ENCODE assay signal across 1 cellular context in the genomic region with DNA sequence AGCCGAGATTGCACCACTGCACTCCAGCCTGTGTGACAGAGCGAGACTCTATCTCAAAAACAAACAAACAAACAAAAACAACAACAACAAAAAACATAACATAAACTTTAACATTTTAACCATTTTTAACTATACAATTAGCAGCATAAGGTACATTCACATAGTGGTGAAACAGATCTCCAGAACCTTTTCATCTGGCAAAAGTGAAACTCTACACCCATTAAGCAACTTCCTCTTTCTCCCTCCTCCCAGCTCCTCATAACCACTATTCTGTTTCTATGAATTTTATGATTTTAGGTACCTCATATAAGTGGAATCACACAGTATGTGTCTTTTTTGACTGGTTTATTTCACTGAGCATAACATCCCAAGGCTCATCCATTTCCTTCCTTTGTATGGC.
TF ChIP-seq lines count a peak whose summit lies in the region.

No MANE protein-coding gene starts in this region.

TF ChIP-seq in SK-N-SH, 30 proteins besides CTCF, POLR2A, EP300 and RAD21 (continued from another document):
- TF ChIP-seq, protein P1, sequence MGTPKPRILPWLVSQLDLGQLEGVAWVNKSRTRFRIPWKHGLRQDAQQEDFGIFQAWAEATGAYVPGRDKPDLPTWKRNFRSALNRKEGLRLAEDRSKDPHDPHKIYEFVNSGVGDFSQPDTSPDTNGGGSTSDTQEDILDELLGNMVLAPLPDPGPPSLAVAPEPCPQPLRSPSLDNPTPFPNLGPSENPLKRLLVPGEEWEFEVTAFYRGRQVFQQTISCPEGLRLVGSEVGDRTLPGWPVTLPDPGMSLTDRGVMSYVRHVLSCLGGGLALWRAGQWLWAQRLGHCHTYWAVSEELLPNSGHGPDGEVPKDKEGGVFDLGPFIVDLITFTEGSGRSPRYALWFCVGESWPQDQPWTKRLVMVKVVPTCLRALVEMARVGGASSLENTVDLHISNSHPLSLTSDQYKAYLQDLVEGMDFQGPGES (IDR thresholded peaks at IDR 0.05; ENCODE audit: low read depth, low read length): no peak
- TF ChIP-seq NRF1 (IDR thresholded peaks at IDR 0.05; ENCODE audit: low read depth, low read length): no peak
